ENCODE assay signal across 8 cellular contexts in genomic region chr3:111073186-111073585, GRCh38. TPM values are rescaled to one million over a fixed set of nuclear protein-coding genes. Genes with fewer than 3 reads are reported as not detected.
A peak's percentile ranks its signal among the peaks of the same experiment; 100 is the strongest.
DNase-seq lines count a peak whose midpoint lies in the region; ATAC-seq and TF ChIP-seq lines count a peak whose summit lies in the region.

No MANE protein-coding gene starts in this region.

- WGBS in iPS DF 6.9 (ENCODE audit: insufficient coverage, insufficient read length), result no CpG with 5 or more reads among the region's 5 CpGs

- H3K9ac ChIP-seq in skeletal muscle tissue (ENCODE audit: low read depth in 1 of 3, low read length in 3 of 3), result peak overlapping the region in 1 of 3 donors; percentile 81

- H3K36me3 ChIP-seq in H7 (replicated peaks; ENCODE audit: control insufficient read depth, insufficient read depth, low read length) (no peaks in the 10 kb centered on the region), iPS DF 6.9 (ENCODE audit: control insufficient read depth, insufficient read depth, low read length) (no peaks in the 10 kb centered on the region), skeletal muscle tissue (ENCODE audit: control insufficient read depth in 3 of 3, insufficient read depth in 3 of 3, low read length in 3 of 3) (no peaks in the 10 kb centered on the region)

- H3K9me3 ChIP-seq in iPS DF 6.9 (ENCODE audit: control insufficient read depth, insufficient read depth, low read length), result no peaks in the 10 kb centered on the region
- no peaks in the 10 kb centered on the region for H3K9me3 ChIP-seq in skeletal muscle tissue (ENCODE audit: control insufficient read depth in 3 of 3, low read length in 3 of 3)

- H3K4me1 ChIP-seq in iPS DF 6.9 (ENCODE audit: control insufficient read depth, insufficient read depth, low read length) (0 out of 2 replicates have a peak, but pooled peaks cover 1% of the 10 kb centered on the region), skeletal muscle tissue (ENCODE audit: control insufficient read depth in 3 of 3, insufficient read depth in 3 of 3, low read length in 3 of 3) (peaks cover 7 to 25% (median 12%) of the 10 kb centered on the region in 3 donors)

- TF ChIP-seq CTCF in WI38 (IDR thresholded peaks at IDR 0.05; ENCODE audit: low read depth, low read length), result no peak

- DNase-seq in H7, result no peak
- no peak for DNase-seq in iPS DF 6.9 (ENCODE audit: low read depth, low spot score)

- ATAC-seq in GM21619 (IDR thresholded peaks at IDR 0.05; ENCODE audit: unreplicated experiment), result no peak
- no peak for ATAC-seq in HG03280 (IDR thresholded peaks at IDR 0.05; ENCODE audit: unreplicated experiment)
- ATAC-seq in GM21528 (IDR thresholded peaks at IDR 0.05; ENCODE audit: low FRiP score, unreplicated experiment), result no peak
- ATAC-seq in GM19351 (IDR thresholded peaks at IDR 0.05; ENCODE audit: unreplicated experiment), result no peak

- H3K4me3 ChIP-seq in H7 (ENCODE audit: insufficient read depth, low read depth, low read length), result peak overlapping the region; percentile 84
- peak overlapping the region; percentile 98 for H3K4me3 ChIP-seq in WI38 (ENCODE audit: low read depth, low read length)
- peak overlapping the region; percentile 96; the same call in 1 of the 2 replicates for H3K4me3 ChIP-seq in iPS DF 6.9 (ENCODE audit: low read length)
- peak overlapping the region in 2 of 3 donors; percentile 87 to 93 for H3K4me3 ChIP-seq in skeletal muscle tissue (ENCODE audit: low read length in 3 of 3)

- H3K27me3 ChIP-seq in H7 (ENCODE audit: control insufficient read depth, insufficient read depth, low read length) (no peaks in the 10 kb centered on the region), iPS DF 6.9 (ENCODE audit: control insufficient read depth, insufficient read depth, low read length) (no peaks in the 10 kb centered on the region), skeletal muscle tissue (ENCODE audit: control insufficient read depth in 3 of 3, insufficient read depth in 3 of 3, low read length in 3 of 3) (peaks cover 0 to 7% (median 3%) of the 10 kb centered on the region in 3 donors)

- H3K27ac ChIP-seq in iPS DF 6.9 (ENCODE audit: low read length) (no peak overlapping the region), skeletal muscle tissue (ENCODE audit: low read depth, low read length) (no peak overlapping the region)

RNA-seq across cellular contexts. Expression of gene NECTIN3, which starts 1.6 kb away (rescaled TPM):
- 42.3 and 47.4 TPM in 2 replicates for total RNA-seq in H7 (2014; rRNA removed; shearing (Covaris generic))
- 39.1 TPM for total RNA-seq in skeletal muscle tissue
